Comparison of ENCODE assay signal across 20 cellular contexts in genomic region chrX:44529315-44529714, GRCh38.
"Had no signal": no experiment of that assay in that cellular context is flagged by ENCODE, and none has a peak within 500 bp of the region (broad histone marks: within the 10 kb centered on the region; RNA-seq: fewer than 3 reads in every experiment).

No MANE protein-coding gene starts in this region.

- H3K9me3 ChIP-seq: lower lobe of right lung, transverse colon had no signal

- H3K9me3 Mint-ChIP-seq: activated CD4-positive, alpha-beta memory T cell treated with anti-CD3 and anti-CD28 coated beads, Interleukin-2, amount 10 ng/mL, durations not matched to agents 7 days and 5 days; activated naive CD4-positive, alpha-beta T cell treated with anti-CD3 and anti-CD28 coated beads for 36 hours; activated naive CD8-positive, alpha-beta T cell treated with anti-CD3 and anti-CD28 coated beads, Interleukin-2, amount 10 ng/mL, durations not matched to agents 7 days and 5 days; activated T-cell treated with anti-CD3 and anti-CD28 coated beads, Interleukin-2, amount 50 U/mL, for 72 hours; stimulated activated effector memory CD8-positive, alpha-beta T cell treated with anti-CD3 and anti-CD28 coated beads, Interleukin-12 subunit alpha, Interleukin-12 subunit beta, amount 100 ng/mL, for 72 hours had no signal

- H3K4me1 Mint-ChIP-seq: activated CD4-positive, alpha-beta memory T cell treated with anti-CD3 and anti-CD28 coated beads, Interleukin-2, amount 10 ng/mL, durations not matched to agents 7 days and 5 days; activated naive CD8-positive, alpha-beta T cell treated with anti-CD3 and anti-CD28 coated beads, Interleukin-2, amount 10 ng/mL, durations not matched to agents 7 days and 5 days had no signal

- H3K4me3 Mint-ChIP-seq: activated CD4-positive, alpha-beta memory T cell treated with anti-CD3 and anti-CD28 coated beads, Interleukin-2, amount 10 ng/mL, durations not matched to agents 7 days and 5 days; activated naive CD4-positive, alpha-beta T cell treated with anti-CD3 and anti-CD28 coated beads for 36 hours; activated naive CD8-positive, alpha-beta T cell treated with anti-CD3 and anti-CD28 coated beads, Interleukin-2, amount 10 ng/mL, durations not matched to agents 7 days and 5 days; activated T-cell treated with anti-CD3 and anti-CD28 coated beads, Interleukin-2, amount 50 U/mL, for 72 hours; naive thymus-derived CD8-positive, alpha-beta T cell; stimulated activated effector memory CD8-positive, alpha-beta T cell treated with anti-CD3 and anti-CD28 coated beads, Interleukin-12 subunit alpha, Interleukin-12 subunit beta, amount 100 ng/mL, for 72 hours had no signal

- H3K36me3 ChIP-seq: lower lobe of right lung, transverse colon had no signal

- H3K27me3 Mint-ChIP-seq: activated CD4-positive, alpha-beta memory T cell treated with anti-CD3 and anti-CD28 coated beads, Interleukin-2, amount 10 ng/mL, durations not matched to agents 7 days and 5 days; activated naive CD8-positive, alpha-beta T cell treated with anti-CD3 and anti-CD28 coated beads, Interleukin-2, amount 10 ng/mL, durations not matched to agents 7 days and 5 days; naive thymus-derived CD8-positive, alpha-beta T cell had no signal

- H3K27ac ChIP-seq: epithelial cell of prostate, foreskin keratinocyte, lower lobe of right lung, transverse colon had no signal

- ATAC-seq: activated T-cell treated with anti-CD3 and anti-CD28 coated beads, Interleukin-2, amount 50 U/mL, for 72 hours; foreskin keratinocyte; lower lobe of right lung; naive thymus-derived CD8-positive, alpha-beta T cell; sciatic nerve; stimulated activated effector memory CD8-positive, alpha-beta T cell treated with anti-CD3 and anti-CD28 coated beads, Interleukin-12 subunit alpha, Interleukin-12 subunit beta, amount 100 ng/mL, for 72 hours had no signal

- DNase-seq: activated CD4-positive, alpha-beta memory T cell treated with anti-CD3 and anti-CD28 coated beads, Interleukin-2, amount 10 ng/mL, durations not matched to agents 7 days and 5 days; activated CD4-positive, alpha-beta T cell treated with anti-CD3 and anti-CD28 coated beads for 48 hours; activated CD4-positive, CD25-positive, alpha-beta regulatory T cell; activated effector memory CD4-positive, alpha-beta T cell treated with Interleukin-2 at 50 U/mL for 16 hours; activated naive CD4-positive, alpha-beta T cell treated with anti-CD3 and anti-CD28 coated beads for 36 hours; activated naive CD8-positive, alpha-beta T cell treated with anti-CD3 and anti-CD28 coated beads, Interleukin-2, amount 10 ng/mL, durations not matched to agents 7 days and 5 days; activated T-cell treated with anti-CD3 and anti-CD28 coated beads, Interleukin-2, amount 50 U/mL, for 72 hours; amniotic stem cell; cerebellar nuclear complex; foreskin keratinocyte; kidney; lower lobe of right lung; naive thymus-derived CD8-positive, alpha-beta T cell; small intestine; stimulated activated CD4-positive, alpha-beta T cell treated with anti-CD3 and anti-CD28 coated beads, Interleukin-2, amount 100 ng/mL, for 24 hours; T1000; transverse colon had no signal

- H3K4me3 ChIP-seq: lower lobe of right lung, transverse colon had no signal

- H3K27me3 ChIP-seq: foreskin keratinocyte, transverse colon had no signal

- H3K27ac Mint-ChIP-seq: activated CD4-positive, alpha-beta memory T cell treated with anti-CD3 and anti-CD28 coated beads, Interleukin-2, amount 10 ng/mL, durations not matched to agents 7 days and 5 days; activated naive CD4-positive, alpha-beta T cell treated with anti-CD3 and anti-CD28 coated beads for 36 hours; activated naive CD8-positive, alpha-beta T cell treated with anti-CD3 and anti-CD28 coated beads, Interleukin-2, amount 10 ng/mL, durations not matched to agents 7 days and 5 days; activated T-cell treated with anti-CD3 and anti-CD28 coated beads, Interleukin-2, amount 50 U/mL, for 72 hours; stimulated activated effector memory CD8-positive, alpha-beta T cell treated with anti-CD3 and anti-CD28 coated beads, Interleukin-12 subunit alpha, Interleukin-12 subunit beta, amount 100 ng/mL, for 72 hours had no signal
